8 cellular contexts compared by ENCODE assay signal in genomic region chr19:35756373-35757230, GRCh38. TPM values are rescaled to one million over a fixed set of nuclear protein-coding genes. Genes with fewer than 3 reads are reported as not detected.
DNase-seq lines count a peak whose midpoint lies in the region; ATAC-seq and TF ChIP-seq lines count a peak whose summit lies in the region.

Gene HSPB6 (minus strand): TSS chr19:35757029. CDS start chr19:35757008, 21 bp downstream.

- ATAC-seq in HG03175 (IDR thresholded peaks at IDR 0.05; ENCODE audit: unreplicated experiment): no peak

- H3K4me3 Mint-ChIP-seq in dendritic cell treated with granulocyte-macrophage colony-stimulating factor and Interleukin-4, amounts not matched to agents 40 ng/mL and 50 ng/mL, for 4 days: peak within 1 kb of the TSS; percentile 91

- no peak within 1 kb of the TSS for H2AFZ ChIP-seq in Karpas-422 (ENCODE audit: low read length)

- H4K20me1 ChIP-seq in Karpas-422 (ENCODE audit: insufficient read depth, low read depth, low read length): peaks cover 10% of the 10 kb centered on the region; the same call in 1 of the 2 replicates

- peaks cover 50% of the 10 kb centered on the region for H3K4me1 Mint-ChIP-seq in dendritic cell treated with granulocyte-macrophage colony-stimulating factor and Interleukin-4, amounts not matched to agents 40 ng/mL and 50 ng/mL, for 4 days (ENCODE audit: low read depth)

- H3K4me3 ChIP-seq in AG10803 (ENCODE audit: low read length) (peak within 1 kb of the TSS; percentile 65), Karpas-422 (ENCODE audit: low read length) (peak within 1 kb of the TSS; percentile 83), urinary bladder (ENCODE audit: low read depth, low read length) (peak within 1 kb of the TSS; percentile 51)

- peak within 1 kb of the TSS; percentile 85 for H3K9ac ChIP-seq in Karpas-422 (ENCODE audit: low read length)

- H3K27ac ChIP-seq in Karpas-422 (ENCODE audit: low read length) (peak within 1 kb of the TSS; percentile 88), urinary bladder (ENCODE audit: low read depth) (peak within 1 kb of the TSS; percentile 84)

- peaks cover 13% of the 10 kb centered on the region for H3K36me3 ChIP-seq in Karpas-422 (ENCODE audit: insufficient read depth, low read length)
- no peaks in the 10 kb centered on the region for H3K36me3 ChIP-seq in urinary bladder (ENCODE audit: insufficient read depth)

- H3K9me2 ChIP-seq in Karpas-422 (replicated peaks; ENCODE audit: insufficient read depth, low read length): no peaks in the 10 kb centered on the region

- H3K9me3 ChIP-seq in Karpas-422 (ENCODE audit: low read length): no peaks in the 10 kb centered on the region

- H3K4me1 ChIP-seq in Karpas-422 (ENCODE audit: low read length): peaks cover 22% of the 10 kb centered on the region
- no peaks in the 10 kb centered on the region for H3K4me1 ChIP-seq in urinary bladder (ENCODE audit: insufficient read depth)

- H3K36me3 Mint-ChIP-seq in dendritic cell treated with granulocyte-macrophage colony-stimulating factor and Interleukin-4, amounts not matched to agents 40 ng/mL and 50 ng/mL, for 4 days (ENCODE audit: low read depth): peaks cover 76% of the 10 kb centered on the region

- H3K4me2 ChIP-seq in Karpas-422 (ENCODE audit: low read depth, low read length, poor library complexity, severe bottlenecking): peak within 1 kb of the TSS; percentile 89

- H3K9me3 Mint-ChIP-seq in dendritic cell treated with granulocyte-macrophage colony-stimulating factor and Interleukin-4, amounts not matched to agents 40 ng/mL and 50 ng/mL, for 4 days: no peaks in the 10 kb centered on the region

- peak within 1 kb of the TSS; percentile 88 for H3K27ac Mint-ChIP-seq in dendritic cell treated with granulocyte-macrophage colony-stimulating factor and Interleukin-4, amounts not matched to agents 40 ng/mL and 50 ng/mL, for 4 days

- H3K79me2 ChIP-seq in Karpas-422 (ENCODE audit: low read length): peaks cover 23% of the 10 kb centered on the region

- DNase-seq in AG10803 (ENCODE audit: low read depth): peak; percentile 60
- DNase-seq in Karpas-422: no peak
- DNase-seq in mesenteric fat pad (ENCODE audit: low spot score): no peak
- no peak for DNase-seq in iPS-NIHi7 (ENCODE audit: extremely low spot score)
- no peak for DNase-seq in activated CD4-positive, CD25-positive, alpha-beta regulatory T cell (lab: John Stamatoyannopoulos, UW)

- H3K27me3 ChIP-seq in Karpas-422 (ENCODE audit: low read length): no peaks in the 10 kb centered on the region

- intact Hi-C loops in dendritic cell treated with granulocyte-macrophage colony-stimulating factor and Interleukin-4, amounts not matched to agents 40 ng/mL and 50 ng/mL, for 4 days (cut with micrococcal nuclease): no loop called here

- peaks cover 30% of the 10 kb centered on the region for H3K27me3 Mint-ChIP-seq in dendritic cell treated with granulocyte-macrophage colony-stimulating factor and Interleukin-4, amounts not matched to agents 40 ng/mL and 50 ng/mL, for 4 days

- 3% methylated on average over 52 of the region's 52 CpGs for WGBS in urinary bladder

- TF ChIP-seq CTCF in AG10803 (conservative IDR thresholded peaks at IDR 0.05; ENCODE audit: low read length): no peak

RNA-seq across cellular contexts. Expression of gene HSPB6, which starts in this region (rescaled TPM):
- 0.18 and 1.5 TPM in 2 replicates for total RNA-seq in Karpas-422 (2014; rRNA removed; shearing (Covaris generic); ENCODE audit: low replicate concordance)
- total RNA-seq in mesenteric fat pad (506 TPM), urinary bladder (25.4 TPM)
- polyA plus RNA-seq in urinary bladder: 657 TPM

Comparison
In these comparisons a context has a peak if more than half of its experiments do, and no peak if none do; other contexts are left out.
1. RNA of gene HSPB6 (total RNA-seq): 506 TPM in mesenteric fat pad (single experiment); 25.4 TPM in urinary bladder (single experiment) and 0.18 to 1.5 TPM in Karpas-422; every median in the first group is over 10 times any median in the second.
2. Peak in every context shown above with its lines, with median percentiles within 50 percentile points of each other: H3K4me3 ChIP-seq.